18 cellular contexts compared by ENCODE assay signal in genomic region chr7:2022021-2022409, GRCh38.
DNase-seq lines count a peak whose midpoint lies in the region; ATAC-seq, FAIRE-seq and TF ChIP-seq lines count a peak whose summit lies in the region.
"Had no signal": no experiment of that assay in that cellular context is flagged by ENCODE, and none has a peak within 500 bp of the region (broad histone marks: within the 10 kb centered on the region; RNA-seq: fewer than 3 reads in every experiment).

No MANE protein-coding gene starts in this region.

- TF ChIP-seq POLR2A in K562 (conservative IDR thresholded peaks at IDR 0.05) = no peak

- H3K4me1 ChIP-seq in K562 (replicated peaks in 1 of 2; ENCODE audit: control insufficient read depth in 2 of 2, insufficient read depth in 2 of 2, low read length in 2 of 2) = peaks cover 47 to 51% of the 10 kb centered on the region in 2 experiments
- peaks cover 4 to 32% of the 10 kb centered on the region in 2 donors for H3K4me1 ChIP-seq in left lung
- peaks cover 13% of the 10 kb centered on the region for H3K4me1 ChIP-seq in upper lobe of right lung

- ATAC-seq in left ventricle myocardium superior (no peak), K562 (no peak), left lung (no peak), upper lobe of right lung (no peak), HG03565 (IDR thresholded peaks at IDR 0.05; ENCODE audit: unreplicated experiment) (no peak)

- BruUV-seq in K562 (replicated peaks; lab: Mats Ljungman, UMichigan) = no TSS peak

- H3K36me3 ChIP-seq in K562 (ENCODE audit: control insufficient read depth, insufficient read depth, low read length) = no peaks in the 10 kb centered on the region; the same call in 2 of the 3 replicates
- H3K36me3 ChIP-seq in left lung = no peaks in the 10 kb centered on the region
- no peaks in the 10 kb centered on the region for H3K36me3 ChIP-seq in upper lobe of right lung
- H3K36me3 ChIP-seq: MG63 had no signal

- peaks cover 29% of the 10 kb centered on the region for H3K9me3 Mint-ChIP-seq in activated T-helper 2 cell treated with anti-CD3 and anti-CD28 coated beads, Interferon-gamma antibody, Interleukin-2, Interleukin-4, amounts not matched to agents 10 μg/mL and 5 μg/mL and 100 μg/mL, durations not matched to agents 14 hours and 24 hours and 36 hours

- no peak overlapping the region for H3K4me3 Mint-ChIP-seq in activated T-helper 2 cell treated with anti-CD3 and anti-CD28 coated beads, Interferon-gamma antibody, Interleukin-2, Interleukin-4, amounts not matched to agents 10 μg/mL and 5 μg/mL and 100 μg/mL, durations not matched to agents 14 hours and 24 hours and 36 hours (ENCODE audit: low read depth)
- H3K4me3 Mint-ChIP-seq: HFFc6 had no signal

- DNase-seq in cardiac septum (ENCODE audit: low spot score) (peak; percentile 54), left ventricle myocardium superior (no peak), K562 (ENCODE audit: extremely low read depth in 1 of 4, low spot score in 3 of 4) (no peak), left lung (peak; percentile 7 to 13), upper lobe of right lung (peak; percentile 23), NAMALWA (ENCODE audit: low spot score) (no peak)
- DNase-seq in activated T-helper 2 cell treated with anti-CD3 and anti-CD28 coated beads, Interferon-gamma antibody, Interleukin-2, Interleukin-4, amounts not matched to agents 10 μg/mL and 5 μg/mL and 100 μg/mL, durations not matched to agents 14 hours and 24 hours and 36 hours (ENCODE audit: low spot score) = no peak
- DNase-seq: COR-L47, DMS153, HFFc6, Karpas-422, MG63, NCI-H1105, NCI-H1694, NCI-H510A treated with DMSO at 0.1 percent for 48 hours, SHP77 had no signal

- H3K9me3 ChIP-seq in K562 (replicated peaks; ENCODE audit: control insufficient read depth, insufficient read depth, low read depth, low read length) (peaks cover 18% of the 10 kb centered on the region), left lung (peaks cover 0 to 22% of the 10 kb centered on the region in 2 donors), upper lobe of right lung (peaks cover 11% of the 10 kb centered on the region)

- CTCF ChIA-PET in K562 (lab: Yijun Ruan, JAX; ENCODE audit: low intra/inter-chr PET ratio) = no interaction called here

- H3K27ac Mint-ChIP-seq in activated T-helper 2 cell treated with anti-CD3 and anti-CD28 coated beads, Interferon-gamma antibody, Interleukin-2, Interleukin-4, amounts not matched to agents 10 μg/mL and 5 μg/mL and 100 μg/mL, durations not matched to agents 14 hours and 24 hours and 36 hours = no peak overlapping the region

- no peak for TF ChIP-seq RAD21 in K562 (CRISPR knock-in tag; conservative IDR thresholded peaks at IDR 0.05 in 1 of 2, IDR thresholded peaks at IDR 0.05 in 1 of 2)

- peaks cover 26% of the 10 kb centered on the region for H3K79me2 ChIP-seq in K562 (ENCODE audit: control insufficient read depth, insufficient read depth, low read length)

- no peak for FAIRE-seq in K562 (lab: Jason Lieb, UNC)
- FAIRE-seq: A204.1 had no signal

- intact Hi-C loops in cardiac septum (cut with DNase I) = no loop called here
- intact Hi-C loops in left ventricle myocardium superior (cut with micrococcal nuclease) = no loop called here
- intact Hi-C loops in K562 (cut with micrococcal nuclease) = loop anchor here (5.0 kb wide), 1 partner anchor 380 kb away; the partner anchor contains the start of gene CHST12
- intact Hi-C loops in left lung (cut with DNase I) = no loop called here
- intact Hi-C loops in upper lobe of right lung (cut with DNase I) = no loop called here
- intact Hi-C loops in activated T-helper 2 cell treated with anti-CD3 and anti-CD28 coated beads, Interferon-gamma antibody, Interleukin-2, Interleukin-4, amounts not matched to agents 10 μg/mL and 5 μg/mL and 100 μg/mL, durations not matched to agents 14 hours and 24 hours and 36 hours (cut with micrococcal nuclease) = no loop called here

- no peaks in the 10 kb centered on the region for H3K27me3 ChIP-seq in K562 (ENCODE audit: control insufficient read depth in 2 of 2, insufficient read depth in 2 of 2, low read length in 2 of 2)
- H3K27me3 ChIP-seq in left lung = no peaks in the 10 kb centered on the region
- no peaks in the 10 kb centered on the region for H3K27me3 ChIP-seq in upper lobe of right lung
- H3K27me3 ChIP-seq: MG63 had no signal

- TF ChIP-seq EP300 in K562 (IDR thresholded peaks at IDR 0.05; ENCODE audit: low read length) = no peak

- no peak overlapping the region for H2AFZ ChIP-seq in K562 (ENCODE audit: low read depth, low read length)

- H3K4me2 ChIP-seq in K562 (ENCODE audit: insufficient read depth, low read length) = peak overlapping the region; percentile 4; the same call in 1 of the 2 replicates

- POLR2A ChIA-PET in K562 (lab: Yijun Ruan, JAX) = interaction anchor here (0.6 to 1.0 kb wide), 4 partner anchors 15 to 215 kb away, joined by 3 to 4 read pairs (median 3); no protein-coding TSS in a partner anchor

- WGBS in K562 (ENCODE audit: insufficient coverage, low coverage, missing lambda C conversion rate) = 67% methylated on average over 9 of the region's 9 CpGs

- H4K20me1 ChIP-seq in K562 (replicated peaks; ENCODE audit: control insufficient read depth, insufficient read depth, low read length) = no peaks in the 10 kb centered on the region

- H3K9ac ChIP-seq in K562 (ENCODE audit: insufficient read depth in 1 of 2, low read depth in 2 of 2, low read length in 2 of 2) = peak overlapping the region; percentile 61 to 64; a peak in 1 of 4 replicates

- peaks cover 17% of the 10 kb centered on the region for H3K4me1 Mint-ChIP-seq in activated T-helper 2 cell treated with anti-CD3 and anti-CD28 coated beads, Interferon-gamma antibody, Interleukin-2, Interleukin-4, amounts not matched to agents 10 μg/mL and 5 μg/mL and 100 μg/mL, durations not matched to agents 14 hours and 24 hours and 36 hours (ENCODE audit: low read depth)

- no peak overlapping the region for H3K4me3 ChIP-seq in K562
- no peak overlapping the region for H3K4me3 ChIP-seq in left lung
- H3K4me3 ChIP-seq in upper lobe of right lung = no peak overlapping the region
- H3K4me3 ChIP-seq: MG63 had no signal

- TF ChIP-seq CTCF in K562 (IDR thresholded peaks at IDR 0.05 in 2 of 3, conservative IDR thresholded peaks at IDR 0.05 in 1 of 3; ENCODE audit: insufficient read depth in 2 of 3, low read depth in 1 of 3, low read length in 3 of 3) = no peak
- TF ChIP-seq CTCF in left lung (IDR thresholded peaks at IDR 0.05) = no peak
- no peak for TF ChIP-seq CTCF in upper lobe of right lung (IDR thresholded peaks at IDR 0.05)

- in situ Hi-C loops in K562 (cut with MboI) = no loop called here

- H3K27me3 Mint-ChIP-seq in activated T-helper 2 cell treated with anti-CD3 and anti-CD28 coated beads, Interferon-gamma antibody, Interleukin-2, Interleukin-4, amounts not matched to agents 10 μg/mL and 5 μg/mL and 100 μg/mL, durations not matched to agents 14 hours and 24 hours and 36 hours (ENCODE audit: low read depth) = no peaks in the 10 kb centered on the region

- peaks cover 20% of the 10 kb centered on the region for H3K36me3 Mint-ChIP-seq in activated T-helper 2 cell treated with anti-CD3 and anti-CD28 coated beads, Interferon-gamma antibody, Interleukin-2, Interleukin-4, amounts not matched to agents 10 μg/mL and 5 μg/mL and 100 μg/mL, durations not matched to agents 14 hours and 24 hours and 36 hours (ENCODE audit: low read depth)

- H3K9me1 ChIP-seq in K562 (ENCODE audit: control insufficient read depth, insufficient read depth, low read length) = no peaks in the 10 kb centered on the region

- H3K27ac ChIP-seq in K562 (ENCODE audit: extremely low read depth, low read depth, low read length) (peak overlapping the region; percentile 94; the same call in 2 of the 3 replicates), left lung (no peak overlapping the region), upper lobe of right lung (no peak overlapping the region)

TF ChIP-seq in K562, 482 proteins besides CTCF, POLR2A, EP300 and RAD21 (continues in another document):
- TF ChIP-seq OTX1 (CRISPR knock-in tag; IDR thresholded peaks at IDR 0.05) (no peak), CSDE1 (IDR thresholded peaks at IDR 0.05) (no peak), ZNF133 (CRISPR knock-in tag; IDR thresholded peaks at IDR 0.05) (no peak), SP1 (CRISPR knock-in tag; IDR thresholded peaks at IDR 0.05) (no peak), BMI1 (IDR thresholded peaks at IDR 0.05; ENCODE audit: low read length) (no peak), FIP1L1 (IDR thresholded peaks at IDR 0.05; ENCODE audit: low read depth, low read length, poor library complexity, severe bottlenecking) (no peak), NONO (IDR thresholded peaks at IDR 0.05; ENCODE audit: low read depth in 2 of 2, low read length in 1 of 2) (no peak), MXD1 (CRISPR knock-in tag; IDR thresholded peaks at IDR 0.05; ENCODE audit: borderline replicate concordance, poor library complexity, severe bottlenecking) (no peak), CEBPG (CRISPR knock-in tag; IDR thresholded peaks at IDR 0.05) (0 out of 2 replicates have a peak, but pooled peaks have one; percentile 18), CEBPG (tag; conservative IDR thresholded peaks at IDR 0.05 in 1 of 2, IDR thresholded peaks at IDR 0.05 in 1 of 2) (no peak)
- TF ChIP-seq, protein P1, sequence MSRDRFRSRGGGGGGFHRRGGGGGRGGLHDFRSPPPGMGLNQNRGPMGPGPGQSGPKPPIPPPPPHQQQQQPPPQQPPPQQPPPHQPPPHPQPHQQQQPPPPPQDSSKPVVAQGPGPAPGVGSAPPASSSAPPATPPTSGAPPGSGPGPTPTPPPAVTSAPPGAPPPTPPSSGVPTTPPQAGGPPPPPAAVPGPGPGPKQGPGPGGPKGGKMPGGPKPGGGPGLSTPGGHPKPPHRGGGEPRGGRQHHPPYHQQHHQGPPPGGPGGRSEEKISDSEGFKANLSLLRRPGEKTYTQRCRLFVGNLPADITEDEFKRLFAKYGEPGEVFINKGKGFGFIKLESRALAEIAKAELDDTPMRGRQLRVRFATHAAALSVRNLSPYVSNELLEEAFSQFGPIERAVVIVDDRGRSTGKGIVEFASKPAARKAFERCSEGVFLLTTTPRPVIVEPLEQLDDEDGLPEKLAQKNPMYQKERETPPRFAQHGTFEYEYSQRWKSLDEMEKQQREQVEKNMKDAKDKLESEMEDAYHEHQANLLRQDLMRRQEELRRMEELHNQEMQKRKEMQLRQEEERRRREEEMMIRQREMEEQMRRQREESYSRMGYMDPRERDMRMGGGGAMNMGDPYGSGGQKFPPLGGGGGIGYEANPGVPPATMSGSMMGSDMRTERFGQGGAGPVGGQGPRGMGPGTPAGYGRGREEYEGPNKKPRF (IDR thresholded peaks at IDR 0.05; ENCODE audit: low read depth, low read length) = no peak
- TF ChIP-seq, protein P2, sequence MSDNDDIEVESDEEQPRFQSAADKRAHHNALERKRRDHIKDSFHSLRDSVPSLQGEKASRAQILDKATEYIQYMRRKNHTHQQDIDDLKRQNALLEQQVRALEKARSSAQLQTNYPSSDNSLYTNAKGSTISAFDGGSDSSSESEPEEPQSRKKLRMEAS (CRISPR knock-in tag; IDR thresholded peaks at IDR 0.05) = 0 out of 2 replicates have a peak, but pooled peaks have one; percentile 31

Comparison
In these comparisons a context has a peak if more than half of its experiments do, and no peak if none do; other contexts are left out.
1. DNase-seq: peak in cardiac septum (single experiment), left lung (2 of 2) and upper lobe of right lung (single experiment); none in left ventricle myocardium superior (single experiment), K562 (0 of 4), activated T-helper 2 cell treated with anti-CD3 and anti-CD28 coated beads, Interferon-gamma antibody, Interleukin-2, Interleukin-4, amounts not matched to agents 10 μg/mL and 5 μg/mL and 100 μg/mL, durations not matched to agents 14 hours and 24 hours and 36 hours (single experiment) and NAMALWA (single experiment).